In genomic region chr9:137457406-137458193, GRCh38 we compare ENCODE assay signal across 10 cellular contexts. TPM values are rescaled to one million over a fixed set of nuclear protein-coding genes. Genes with fewer than 3 reads are reported as not detected.
DNase-seq lines count a peak whose midpoint lies in the region; ATAC-seq and TF ChIP-seq lines count a peak whose summit lies in the region.
"Had no signal": no experiment of that assay in that cellular context is flagged by ENCODE, and none has a peak within 500 bp of the region (broad histone marks: within the 10 kb centered on the region; RNA-seq: fewer than 3 reads in every experiment).

No MANE protein-coding gene starts in this region.

- peaks cover 58% of the 10 kb centered on the region for H3K4me1 Mint-ChIP-seq in activated T-cell treated with anti-CD3 and anti-CD28 coated beads, Interleukin-2, amount 50 U/mL, for 24 hours (ENCODE audit: low read depth)

- in situ Hi-C loops in astrocyte of the spinal cord (cut with HindIII; ENCODE audit: low sequenced_read_pairs), result no loop called here

- peaks cover 0 to 13% of the 10 kb centered on the region in 2 donors for H3K36me3 ChIP-seq in left lung
- peaks cover 14 to 43% (median 32%) of the 10 kb centered on the region in 3 donors for H3K36me3 ChIP-seq in tibial artery

- DNase-seq in activated T-cell treated with anti-CD3 and anti-CD28 coated beads, Interleukin-2, amount 50 U/mL, for 24 hours, result no peak
- no peak for DNase-seq in activated T-cell treated with anti-CD3 and anti-CD28 coated beads, Interleukin-2, amount 50 U/mL, for 48 hours
- no peak for DNase-seq in astrocyte of the spinal cord (ENCODE audit: low read depth, low spot score)
- DNase-seq in left lung, result peak; percentile 32 to 73
- peak; percentile 20 to 73 for DNase-seq in tibial artery
- no peak for DNase-seq in AG08396 (ENCODE audit: low spot score)
- no peak for DNase-seq in inferior parietal cortex (ENCODE audit: extremely low spot score)
- no peak for DNase-seq in occipital lobe (lab: John Stamatoyannopoulos, UW)
- DNase-seq: NCI-H2227 treated with DMSO at 0.1 percent for 48 hours had no signal

- H3K27ac ChIP-seq in left lung (no peak overlapping the region), tibial artery (peak overlapping the region; percentile 85 to 86)

- peaks cover 39% of the 10 kb centered on the region for H3K36me3 Mint-ChIP-seq in activated T-cell treated with anti-CD3 and anti-CD28 coated beads, Interleukin-2, amount 50 U/mL, for 24 hours (ENCODE audit: low read depth)

- H3K9me3 ChIP-seq in left lung (no peaks in the 10 kb centered on the region), tibial artery (no peaks in the 10 kb centered on the region)

- H3K27ac Mint-ChIP-seq in activated T-cell treated with anti-CD3 and anti-CD28 coated beads, Interleukin-2, amount 50 U/mL, for 24 hours, result no peak overlapping the region

- H3K4me1 ChIP-seq in left lung (peaks cover 11 to 51% of the 10 kb centered on the region in 2 donors), tibial artery (peaks cover 6 to 65% (median 58%) of the 10 kb centered on the region in 4 donors)

- TF ChIP-seq CTCF in astrocyte of the spinal cord (IDR thresholded peaks at IDR 0.05; ENCODE audit: low read depth, low read length) (no peak), left lung (IDR thresholded peaks at IDR 0.05) (no peak), tibial artery (IDR thresholded peaks at IDR 0.05) (no peak)

- peak overlapping the region; percentile 64 for H3K4me3 ChIP-seq in astrocyte of the spinal cord (ENCODE audit: low read depth, low read length)
- peak overlapping the region in 1 of 2 donors; percentile 65 for H3K4me3 ChIP-seq in left lung
- peak overlapping the region; percentile 75 to 95 for H3K4me3 ChIP-seq in tibial artery

- H3K9me3 Mint-ChIP-seq in activated T-cell treated with anti-CD3 and anti-CD28 coated beads, Interleukin-2, amount 50 U/mL, for 24 hours, result no peaks in the 10 kb centered on the region
- H3K9me3 Mint-ChIP-seq: CD8-positive, alpha-beta memory T cell had no signal

- intact Hi-C loops in left lung (cut with DNase I) (no loop called here), tibial artery (cut with DNase I; ENCODE audit: low total_unique reads) (no loop called here)

- H3K4me3 Mint-ChIP-seq in activated T-cell treated with anti-CD3 and anti-CD28 coated beads, Interleukin-2, amount 50 U/mL, for 24 hours, result peak overlapping the region; percentile 67

- H3K27me3 ChIP-seq in left lung (peaks cover 0 to 22% of the 10 kb centered on the region in 2 donors), tibial artery (no peaks in the 10 kb centered on the region)

- H3K27me3 Mint-ChIP-seq in activated T-cell treated with anti-CD3 and anti-CD28 coated beads, Interleukin-2, amount 50 U/mL, for 24 hours, result no peaks in the 10 kb centered on the region
- H3K27me3 Mint-ChIP-seq: CD8-positive, alpha-beta memory T cell had no signal

- ATAC-seq in left lung, result no peak

RNA-seq across cellular contexts. Expression of gene NSMF, which starts 1.5 kb away (rescaled TPM):
- 10 to 100 TPM; 29.5 to 31.4 TPM for total RNA-seq in left lung
- total RNA-seq in occipital lobe, result 35.7 TPM

RNA-seq across cellular contexts. Expression of gene ENTPD8, which starts 16.4 kb away (rescaled TPM):
- total RNA-seq in left lung, result under 1 TPM in 1 of 2 donors, not detected in 1; 0.15 TPM
- total RNA-seq in occipital lobe, result 0.16 TPM
- total RNA-seq: CD8-positive, alpha-beta memory T cell had no signal

RNA-seq across cellular contexts. Expression of gene NOXA1, which starts 34.4 kb away (rescaled TPM):
- total RNA-seq in left lung (1 to 10 TPM; 6.1 to 8.7 TPM), occipital lobe (2.0 TPM)

RNA-seq across cellular contexts. Expression of gene EXD3, which starts 34.6 kb away (rescaled TPM):
- total RNA-seq in left lung (10 to 100 TPM; 13.7 to 21.8 TPM), occipital lobe (14.2 TPM)

Comparison
In these comparisons a context has a peak if more than half of its experiments do, and no peak if none do; other contexts are left out.
1. DNase-seq: peak in left lung (2 of 2) and tibial artery (2 of 2); none in activated T-cell treated with anti-CD3 and anti-CD28 coated beads, Interleukin-2, amount 50 U/mL, for 24 hours (single experiment), activated T-cell treated with anti-CD3 and anti-CD28 coated beads, Interleukin-2, amount 50 U/mL, for 48 hours (0 of 2), astrocyte of the spinal cord (single experiment), AG08396 (single experiment), inferior parietal cortex (single experiment) and occipital lobe (single experiment).
2. H3K27ac ChIP-seq: peak in tibial artery (2 of 2); none in left lung (0 of 2).